Comparison of ENCODE assay signal across 33 cellular contexts in genomic region chr12:109648446-109648980, GRCh38.
"Had no signal": no experiment of that assay in that cellular context is flagged by ENCODE, and none has a peak within 500 bp of the region (broad histone marks: within the 10 kb centered on the region; RNA-seq: fewer than 3 reads in every experiment).

No MANE protein-coding gene starts in this region.

- ATAC-seq: esophagus mucosa; foreskin keratinocyte; gastroesophageal sphincter; heart right ventricle; left colon; left ventricle myocardium superior; stimulated activated memory B cell treated with anti-CD40 and anti-IgM and Interleukin-4, amounts not matched to agents 10 μg/mL and 1 μg/mL and 100 μg/mL, for 72 hours; stimulated activated naive CD8-positive, alpha-beta T cell treated with anti-CD3 and anti-CD28 coated beads, Interleukin-15, Interleukin-2, amounts not matched to agents 100 U/mL and 50 U/mL, for 24 hours had no signal

- H3K27ac Mint-ChIP-seq: dendritic cell treated with granulocyte-macrophage colony-stimulating factor and Interleukin-4, amounts not matched to agents 40 ng/mL and 50 ng/mL, for 4 days; endodermal cell; immature natural killer cell; memory B cell; mesothelial cell of epicardium; naive B cell; stimulated activated memory B cell treated with anti-CD40 and anti-IgM and Interleukin-4, amounts not matched to agents 10 μg/mL and 1 μg/mL and 100 μg/mL, for 72 hours; type B pancreatic cell had no signal

- H3K4me1 Mint-ChIP-seq: central memory CD8-positive, alpha-beta T cell; immature natural killer cell; memory B cell; naive B cell; stimulated activated memory B cell treated with anti-CD40 and anti-IgM and Interleukin-4, amounts not matched to agents 10 μg/mL and 1 μg/mL and 100 μg/mL, for 72 hours had no signal

- H3K27me3 ChIP-seq: colonic mucosa, right atrium auricular region, testis had no signal

- H3K4me3 ChIP-seq: colonic mucosa, gastroesophageal sphincter, heart right ventricle, lung, mucosa of descending colon, prostate gland, right atrium auricular region, sigmoid colon, testis, tibial artery had no signal

- H3K4me1 ChIP-seq: colonic mucosa, foreskin keratinocyte, gastroesophageal sphincter, prostate gland, sigmoid colon, testis, tibial artery had no signal

- H3K4me3 Mint-ChIP-seq: central memory CD8-positive, alpha-beta T cell; dendritic cell treated with granulocyte-macrophage colony-stimulating factor and Interleukin-4, amounts not matched to agents 40 ng/mL and 50 ng/mL, for 4 days; endodermal cell; immature natural killer cell; memory B cell; mesothelial cell of epicardium; naive B cell; stimulated activated memory B cell treated with anti-CD40 and anti-IgM and Interleukin-4, amounts not matched to agents 10 μg/mL and 1 μg/mL and 100 μg/mL, for 72 hours; type B pancreatic cell had no signal

- H3K36me3 ChIP-seq: colonic mucosa, gastroesophageal sphincter, heart right ventricle, prostate gland, right atrium auricular region, sigmoid colon, tibial artery had no signal

- H3K27ac ChIP-seq: colonic mucosa, epithelial cell of prostate, foreskin keratinocyte, gastroesophageal sphincter, heart right ventricle, prostate gland, right atrium auricular region, sigmoid colon, testis, tibial artery had no signal

- H3K9me3 Mint-ChIP-seq: central memory CD8-positive, alpha-beta T cell; dendritic cell treated with granulocyte-macrophage colony-stimulating factor and Interleukin-4, amounts not matched to agents 40 ng/mL and 50 ng/mL, for 4 days; endodermal cell; immature natural killer cell; memory B cell; mesothelial cell of epicardium; naive B cell; stimulated activated memory B cell treated with anti-CD40 and anti-IgM and Interleukin-4, amounts not matched to agents 10 μg/mL and 1 μg/mL and 100 μg/mL, for 72 hours; type B pancreatic cell had no signal

- H3K36me3 Mint-ChIP-seq: immature natural killer cell; memory B cell; mesothelial cell of epicardium; naive B cell; stimulated activated memory B cell treated with anti-CD40 and anti-IgM and Interleukin-4, amounts not matched to agents 10 μg/mL and 1 μg/mL and 100 μg/mL, for 72 hours; type B pancreatic cell had no signal

- DNase-seq: colonic mucosa; effector CD8-positive, alpha-beta T cell; endodermal cell; foreskin keratinocyte; glutamatergic neuron; heart right ventricle; hypothalamus; immature natural killer cell; islet precursor cell; kidney glomerular epithelial cell; left colon; left ventricle myocardium superior; naive B cell; nucleus accumbens; sigmoid colon; stimulated activated CD4-positive, alpha-beta T cell treated with anti-CD3 and anti-CD28 coated beads, Interleukin-4, amount 100 ng/mL, for 4 hours; stimulated activated naive CD8-positive, alpha-beta T cell treated with anti-CD3 and anti-CD28 coated beads, Interleukin-15, Interleukin-2, amounts not matched to agents 100 U/mL and 50 U/mL, for 24 hours; substantia nigra; testis; tibial artery had no signal

- H3K9me3 ChIP-seq: colonic mucosa, gastroesophageal sphincter, heart right ventricle, mucosa of descending colon, prostate gland, right atrium auricular region, sigmoid colon, testis, tibial artery had no signal
